In the genomic region with DNA sequence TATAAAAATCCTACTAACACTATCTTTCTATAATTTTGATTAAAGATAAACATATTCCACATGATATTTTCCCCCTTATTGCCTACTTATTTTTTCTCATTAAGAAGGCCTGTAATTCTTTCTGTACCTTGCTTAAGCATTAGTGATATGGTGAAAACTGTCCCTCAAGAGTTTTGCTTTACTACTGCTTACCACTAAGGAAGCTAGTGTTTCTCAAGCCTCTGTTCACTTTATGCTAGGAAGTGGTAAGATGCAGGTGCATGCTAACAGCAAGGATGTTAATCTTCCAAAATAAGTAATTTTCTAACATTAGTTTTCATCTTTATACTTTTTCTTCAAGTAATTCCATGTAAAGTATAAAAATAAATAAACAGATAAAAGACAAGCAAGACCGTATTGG, we compare ENCODE assay signal across 36 cellular contexts.
"Had no signal": no experiment of that assay in that cellular context is flagged by ENCODE, and none has a peak within 500 bp of the region (broad histone marks: within the 10 kb centered on the region; RNA-seq: fewer than 3 reads in every experiment).

No MANE protein-coding gene starts in this region.

- H3K36me3 Mint-ChIP-seq: activated naive CD4-positive, alpha-beta T cell treated with anti-CD3 and anti-CD28 coated beads, Interleukin-2, amount 10 ng/mL, durations not matched to agents 7 days and 5 days; activated naive CD4-positive, alpha-beta T cell treated with anti-CD3 and anti-CD28 coated beads, Interleukin-2, amount 50 U/mL, for 24 hours; activated naive CD4-positive, alpha-beta T cell treated with anti-CD3 and anti-CD28 coated beads, Interleukin-2, amount 50 U/mL, for 72 hours; activated naive CD8-positive, alpha-beta T cell; activated naive CD8-positive, alpha-beta T cell treated with anti-CD3 and anti-CD28 coated beads for 36 hours; activated naive CD8-positive, alpha-beta T cell treated with anti-CD3 and anti-CD28 coated beads, Interleukin-2, amount 10 ng/mL, durations not matched to agents 7 days and 5 days; brain had no signal

- H3K4me3 Mint-ChIP-seq: activated naive CD4-positive, alpha-beta T cell treated with anti-CD3 and anti-CD28 coated beads for 36 hours; activated naive CD4-positive, alpha-beta T cell treated with anti-CD3 and anti-CD28 coated beads, Interleukin-2, amount 10 ng/mL, durations not matched to agents 7 days and 5 days; activated naive CD4-positive, alpha-beta T cell treated with anti-CD3 and anti-CD28 coated beads, Interleukin-2, amount 50 U/mL, for 24 hours; activated naive CD8-positive, alpha-beta T cell; activated naive CD8-positive, alpha-beta T cell treated with anti-CD3 and anti-CD28 coated beads for 36 hours; activated naive CD8-positive, alpha-beta T cell treated with anti-CD3 and anti-CD28 coated beads, Interleukin-2, amount 10 ng/mL, durations not matched to agents 7 days and 5 days; activated naive CD8-positive, alpha-beta T cell treated with anti-CD3 and anti-CD28 coated beads, Interleukin-2, amount 50 U/mL, for 24 hours; activated T-cell treated with anti-CD3 and anti-CD28 coated beads, Interleukin-2, amount 50 U/mL, for 4 hours; activated T-cell treated with anti-CD3 and anti-CD28 coated beads, Interleukin-2, amount 50 U/mL, for 72 hours; activated T-helper 1 cell treated with anti-CD3 and anti-CD28 coated beads, Interleukin-12 subunit alpha, Interleukin-12 subunit beta, Interleukin-2, Interleukin-4 antibody, amounts not matched to agents 30 ng/mL and 10 ng/mL and 1 ng/mL, durations not matched to agents 14 hours and 24 hours and 36 hours; activated T-helper 17 cell treated with anti-CD3 and anti-CD28 coated beads, Interleukin-2, amount 50 U/mL, for 72 hours; brain; central memory CD8-positive, alpha-beta T cell had no signal

- H3K36me3 ChIP-seq: adrenal gland, ascending aorta, brain microvascular endothelial cell, breast epithelium, cardiac muscle cell had no signal

- H3K27me3 Mint-ChIP-seq: activated naive CD4-positive, alpha-beta T cell treated with anti-CD3 and anti-CD28 coated beads, Interleukin-2, amount 10 ng/mL, durations not matched to agents 7 days and 5 days; activated naive CD4-positive, alpha-beta T cell treated with anti-CD3 and anti-CD28 coated beads, Interleukin-2, amount 50 U/mL, for 24 hours; activated naive CD8-positive, alpha-beta T cell; activated naive CD8-positive, alpha-beta T cell treated with anti-CD3 and anti-CD28 coated beads for 36 hours; activated naive CD8-positive, alpha-beta T cell treated with anti-CD3 and anti-CD28 coated beads, Interleukin-2, amount 10 ng/mL, durations not matched to agents 7 days and 5 days; activated naive CD8-positive, alpha-beta T cell treated with anti-CD3 and anti-CD28 coated beads, Interleukin-2, amount 50 U/mL, for 24 hours; activated T-helper 17 cell treated with anti-CD3 and anti-CD28 coated beads, Interleukin-2, amount 50 U/mL, for 72 hours; brain; central memory CD8-positive, alpha-beta T cell had no signal

- H3K27ac ChIP-seq: adrenal gland, ascending aorta, body of pancreas, brain microvascular endothelial cell, breast epithelium, cardiac muscle cell had no signal

- ATAC-seq: activated naive CD4-positive, alpha-beta T cell treated with anti-CD3 and anti-CD28 coated beads, Interleukin-2, amount 50 U/mL, for 72 hours; activated naive CD8-positive, alpha-beta T cell treated with anti-CD3 and anti-CD28 coated beads, Interleukin-2, amount 50 U/mL, for 24 hours; activated T-cell treated with anti-CD3 and anti-CD28 coated beads, Interleukin-2, amount 50 U/mL, for 4 hours; activated T-cell treated with anti-CD3 and anti-CD28 coated beads, Interleukin-2, amount 50 U/mL, for 72 hours; activated T-helper 17 cell treated with anti-CD3 and anti-CD28 coated beads, Interleukin-2, amount 50 U/mL, for 72 hours; body of pancreas had no signal

- H3K27ac Mint-ChIP-seq: activated naive CD4-positive, alpha-beta T cell treated with anti-CD3 and anti-CD28 coated beads for 36 hours; activated naive CD4-positive, alpha-beta T cell treated with anti-CD3 and anti-CD28 coated beads, Interleukin-2, amount 10 ng/mL, durations not matched to agents 7 days and 5 days; activated naive CD4-positive, alpha-beta T cell treated with anti-CD3 and anti-CD28 coated beads, Interleukin-2, amount 50 U/mL, for 24 hours; activated naive CD4-positive, alpha-beta T cell treated with anti-CD3 and anti-CD28 coated beads, Interleukin-2, amount 50 U/mL, for 72 hours; activated naive CD8-positive, alpha-beta T cell; activated naive CD8-positive, alpha-beta T cell treated with anti-CD3 and anti-CD28 coated beads for 36 hours; activated naive CD8-positive, alpha-beta T cell treated with anti-CD3 and anti-CD28 coated beads, Interleukin-2, amount 10 ng/mL, durations not matched to agents 7 days and 5 days; activated naive CD8-positive, alpha-beta T cell treated with anti-CD3 and anti-CD28 coated beads, Interleukin-2, amount 50 U/mL, for 24 hours; activated T-cell treated with anti-CD3 and anti-CD28 coated beads, Interleukin-2, amount 50 U/mL, for 72 hours; activated T-helper 1 cell treated with anti-CD3 and anti-CD28 coated beads, Interleukin-12 subunit alpha, Interleukin-12 subunit beta, Interleukin-2, Interleukin-4 antibody, amounts not matched to agents 30 ng/mL and 10 ng/mL and 1 ng/mL, durations not matched to agents 14 hours and 24 hours and 36 hours; activated T-helper 17 cell treated with anti-CD3 and anti-CD28 coated beads, Interleukin-2, amount 50 U/mL, for 72 hours; activated T-helper 2 cell treated with anti-CD3 and anti-CD28 coated beads, Interferon-gamma antibody, Interleukin-2, Interleukin-4, amounts not matched to agents 10 μg/mL and 5 μg/mL and 100 μg/mL, durations not matched to agents 14 hours and 24 hours and 36 hours; brain had no signal

- H3K4me1 ChIP-seq: adrenal gland, ascending aorta, body of pancreas, breast epithelium had no signal

- H3K4me1 Mint-ChIP-seq: activated naive CD4-positive, alpha-beta T cell treated with anti-CD3 and anti-CD28 coated beads, Interleukin-2, amount 10 ng/mL, durations not matched to agents 7 days and 5 days; activated naive CD4-positive, alpha-beta T cell treated with anti-CD3 and anti-CD28 coated beads, Interleukin-2, amount 50 U/mL, for 24 hours; activated naive CD8-positive, alpha-beta T cell treated with anti-CD3 and anti-CD28 coated beads for 36 hours; activated naive CD8-positive, alpha-beta T cell treated with anti-CD3 and anti-CD28 coated beads, Interleukin-2, amount 10 ng/mL, durations not matched to agents 7 days and 5 days; activated naive CD8-positive, alpha-beta T cell treated with anti-CD3 and anti-CD28 coated beads, Interleukin-2, amount 50 U/mL, for 24 hours; activated T-helper 17 cell treated with anti-CD3 and anti-CD28 coated beads, Interleukin-2, amount 50 U/mL, for 72 hours; brain; central memory CD8-positive, alpha-beta T cell had no signal

- H3K4me3 ChIP-seq: adrenal gland, ascending aorta, body of pancreas, breast epithelium, cardiac muscle cell had no signal

- H3K9me3 ChIP-seq: adrenal gland, ascending aorta, body of pancreas, breast epithelium had no signal

- DNase-seq: activated effector memory CD4-positive, alpha-beta T cell treated with anti-CD3 and anti-CD28 coated beads, Interleukin-2, amount 50 U/mL, for 16 hours; activated effector memory CD4-positive, alpha-beta T cell treated with Interleukin-2 at 50 U/mL for 16 hours; activated gamma-delta T cell; activated gamma-delta T cell treated with Interleukin-2 at 50 U/mL for 16 hours; activated naive CD4-positive, alpha-beta T cell; activated naive CD4-positive, alpha-beta T cell treated with anti-CD3 and anti-CD28 coated beads for 36 hours; activated naive CD4-positive, alpha-beta T cell treated with anti-CD3 and anti-CD28 coated beads, Interleukin-2, amount 10 ng/mL, durations not matched to agents 7 days and 5 days; activated naive CD4-positive, alpha-beta T cell treated with anti-CD3 and anti-CD28 coated beads, Interleukin-2, amount 50 U/mL, for 16 hours; activated naive CD4-positive, alpha-beta T cell treated with Interleukin-2 at 50 U/mL for 16 hours; activated naive CD8-positive, alpha-beta T cell treated with anti-CD3 and anti-CD28 coated beads for 36 hours; activated naive CD8-positive, alpha-beta T cell treated with anti-CD3 and anti-CD28 coated beads, Interleukin-2, amount 10 ng/mL, durations not matched to agents 7 days and 5 days; activated naive CD8-positive, alpha-beta T cell treated with anti-CD3 and anti-CD28 coated beads, Interleukin-2, amount 50 U/mL, for 24 hours; activated T-cell treated with anti-CD3 and anti-CD28 coated beads, Interleukin-2, amount 50 U/mL, for 4 hours; activated T-cell treated with anti-CD3 and anti-CD28 coated beads, Interleukin-2, amount 50 U/mL, for 48 hours; activated T-cell treated with anti-CD3 and anti-CD28 coated beads, Interleukin-2, amount 50 U/mL, for 72 hours; adrenal gland; amniotic stem cell; amygdala; anterior cingulate cortex; aorta; body of pancreas; brain microvascular endothelial cell; caudate nucleus; central memory CD4-positive, alpha-beta T cell; cerebellar nuclear complex had no signal

- H3K27me3 ChIP-seq: adrenal gland, ascending aorta, body of pancreas, brain microvascular endothelial cell, breast epithelium, cardiac muscle cell had no signal

- H3K9me3 Mint-ChIP-seq: activated naive CD4-positive, alpha-beta T cell treated with anti-CD3 and anti-CD28 coated beads for 36 hours; activated naive CD4-positive, alpha-beta T cell treated with anti-CD3 and anti-CD28 coated beads, Interleukin-2, amount 10 ng/mL, durations not matched to agents 7 days and 5 days; activated naive CD4-positive, alpha-beta T cell treated with anti-CD3 and anti-CD28 coated beads, Interleukin-2, amount 50 U/mL, for 24 hours; activated naive CD8-positive, alpha-beta T cell treated with anti-CD3 and anti-CD28 coated beads, Interleukin-2, amount 10 ng/mL, durations not matched to agents 7 days and 5 days; brain had no signal
